ENCODE assay signal across 8 cellular contexts in genomic region chr11:126716456-126717083, GRCh38.
DNase-seq lines count a peak whose midpoint lies in the region; ATAC-seq and TF ChIP-seq lines count a peak whose summit lies in the region.

No MANE protein-coding gene starts in this region.

- CTCF ChIA-PET in activated CD8-positive, alpha-beta T cell treated with anti-CD3 and anti-CD28 coated beads for 36 hours (lab: Charles Lee) = interaction anchor here (0.9 to 2.7 kb wide), 9 partner anchors 12 to 629 kb away, joined by 3 to 13 read pairs (median 3); no protein-coding TSS in a partner anchor

- intact Hi-C loops in activated CD8-positive, alpha-beta T cell treated with anti-CD3 and anti-CD28 coated beads for 36 hours (cut with micrococcal nuclease) = loop anchor here (5.0 kb wide), 1 partner anchor 276 kb away; no protein-coding TSS in a partner anchor

- H3K79me2 ChIP-seq in hepatocyte = no peaks in the 10 kb centered on the region

- in situ Hi-C loops in GM13977 (cut with MboI; ENCODE audit: low pct_unique_long_range_greater_than_20kb, low sequenced_read_pairs, unreplicated experiment) = loop anchor here (10.0 kb wide), 1 partner anchor 268 kb away; no protein-coding TSS in a partner anchor

- H3K9me2 ChIP-seq in hepatocyte (replicated peaks; ENCODE audit: insufficient read depth) = no peaks in the 10 kb centered on the region

- H3K27ac Mint-ChIP-seq in activated CD8-positive, alpha-beta T cell treated with anti-CD3 and anti-CD28 coated beads for 36 hours = no peak overlapping the region

- no peaks in the 10 kb centered on the region for H3K9me3 Mint-ChIP-seq in activated CD8-positive, alpha-beta T cell treated with anti-CD3 and anti-CD28 coated beads for 36 hours

- POLR2A ChIA-PET in activated CD8-positive, alpha-beta T cell treated with anti-CD3 and anti-CD28 coated beads for 36 hours (lab: Charles Lee) = no interaction called here

- no peaks in the 10 kb centered on the region for H3K36me3 Mint-ChIP-seq in activated CD8-positive, alpha-beta T cell treated with anti-CD3 and anti-CD28 coated beads for 36 hours (ENCODE audit: low read depth)

- H3K27me3 Mint-ChIP-seq in activated CD8-positive, alpha-beta T cell treated with anti-CD3 and anti-CD28 coated beads for 36 hours = peaks cover 8% of the 10 kb centered on the region

- WGBS in hepatocyte (ENCODE audit: low lambda C conversion rate, missing lambda C conversion rate) = 65% methylated on average over 4 of the region's 4 CpGs

- peak; percentile 80 for TF ChIP-seq CTCF in GM13977 (IDR thresholded peaks at IDR 0.05; ENCODE audit: extremely low read depth, insufficient read depth, missing control alignments)
- peak; percentile 37 for TF ChIP-seq CTCF in activated CD8-positive, alpha-beta T cell treated with anti-CD3 and anti-CD28 coated beads for 36 hours (IDR thresholded peaks at IDR 0.05)
- TF ChIP-seq CTCF in hepatocyte (IDR thresholded peaks at IDR 0.05; ENCODE audit: poor library complexity) = peak; percentile 75

- H3K36me3 ChIP-seq in hepatocyte (replicated peaks; ENCODE audit: insufficient read depth, low read depth) = no peaks in the 10 kb centered on the region

- no peaks in the 10 kb centered on the region for H3K4me1 Mint-ChIP-seq in activated CD8-positive, alpha-beta T cell treated with anti-CD3 and anti-CD28 coated beads for 36 hours (ENCODE audit: low read depth)

- no peak overlapping the region for H2AFZ ChIP-seq in hepatocyte

- H3K27me3 ChIP-seq in hepatocyte = peaks cover 39% of the 10 kb centered on the region

- peak; percentile 9 to 10 for DNase-seq in AML-193 (lab: John Stamatoyannopoulos, UW)
- peak; percentile 72 for DNase-seq in GM13977 (ENCODE audit: low spot score)
- peak; percentile 57 to 82 (median 62) for DNase-seq in NCI-H1417 (lab: John Stamatoyannopoulos, UW)
- peak; percentile 61 for DNase-seq in activated CD8-positive, alpha-beta T cell treated with anti-CD3 and anti-CD28 coated beads for 36 hours
- peak; percentile 66 for DNase-seq in hepatocyte (ENCODE audit: low spot score)
- DNase-seq in stimulated activated CD4-positive, alpha-beta T cell treated with anti-CD3 and anti-CD28 coated beads, Interleukin-2, amount 100 ng/mL, for 48 hours = peak; percentile 38 to 39
- no peak for DNase-seq in NCI-H2227 treated with DMSO at 0.1 percent for 48 hours (lab: John Stamatoyannopoulos, UW)
- DNase-seq in activated CD4-positive, CD25-positive, alpha-beta regulatory T cell (lab: John Stamatoyannopoulos, UW) = no peak

- H3K4me2 ChIP-seq in hepatocyte = no peak overlapping the region

- H4K20me1 ChIP-seq in hepatocyte (ENCODE audit: insufficient read depth, poor library complexity, severe bottlenecking) = no peaks in the 10 kb centered on the region

- H3K4me3 ChIP-seq in hepatocyte = no peak overlapping the region

- no peaks in the 10 kb centered on the region for H3K9me3 ChIP-seq in hepatocyte (ENCODE audit: low read depth)

- no peak for ATAC-seq in activated CD8-positive, alpha-beta T cell treated with anti-CD3 and anti-CD28 coated beads for 36 hours

- no peak overlapping the region for H3K4me3 Mint-ChIP-seq in activated CD8-positive, alpha-beta T cell treated with anti-CD3 and anti-CD28 coated beads for 36 hours

- H3K27ac ChIP-seq in hepatocyte = no peak overlapping the region

- H3K4me1 ChIP-seq in hepatocyte (ENCODE audit: insufficient read depth) = no peaks in the 10 kb centered on the region

Comparison
In these comparisons a context has a peak if more than half of its experiments do, and no peak if none do; other contexts are left out.
1. DNase-seq: peak in AML-193 (2 of 2), GM13977 (single experiment), NCI-H1417 (3 of 3), activated CD8-positive, alpha-beta T cell treated with anti-CD3 and anti-CD28 coated beads for 36 hours (single experiment), hepatocyte (single experiment) and stimulated activated CD4-positive, alpha-beta T cell treated with anti-CD3 and anti-CD28 coated beads, Interleukin-2, amount 100 ng/mL, for 48 hours (2 of 2); none in NCI-H2227 treated with DMSO at 0.1 percent for 48 hours (single experiment) and activated CD4-positive, CD25-positive, alpha-beta regulatory T cell (0 of 4).
2. Peak in every context shown above with its lines, with median percentiles within 50 percentile points of each other: CTCF ChIP-seq.